9 cellular contexts compared by ENCODE assay signal in genomic region chr11:104254347-104254746, GRCh38.
DNase-seq lines count a peak whose midpoint lies in the region; ATAC-seq and TF ChIP-seq lines count a peak whose summit lies in the region.
"Had no signal": no experiment of that assay in that cellular context is flagged by ENCODE, and none has a peak within 500 bp of the region (broad histone marks: within the 10 kb centered on the region; RNA-seq: fewer than 3 reads in every experiment).

No MANE protein-coding gene starts in this region.

- intact Hi-C loops in activated CD4-positive, alpha-beta T cell treated with anti-CD3 and anti-CD28 coated beads, Interleukin-2, amount 10 ng/mL, durations not matched to agents 24 days and 14 days (cut with micrococcal nuclease) = no loop called here
- intact Hi-C loops in left ventricle myocardium superior (cut with micrococcal nuclease) = no loop called here

- H3K27ac Mint-ChIP-seq in activated CD4-positive, alpha-beta T cell treated with anti-CD3 and anti-CD28 coated beads, Interleukin-2, amount 10 ng/mL, durations not matched to agents 24 days and 14 days = no peak overlapping the region
- H3K27ac Mint-ChIP-seq: activated naive CD4-positive, alpha-beta T cell treated with anti-CD3 and anti-CD28 coated beads, Interleukin-2, amount 50 U/mL, for 24 hours had no signal

- no peaks in the 10 kb centered on the region for H3K27me3 Mint-ChIP-seq in activated CD4-positive, alpha-beta T cell treated with anti-CD3 and anti-CD28 coated beads, Interleukin-2, amount 10 ng/mL, durations not matched to agents 24 days and 14 days

- ATAC-seq in GM21825 (IDR thresholded peaks at IDR 0.05; ENCODE audit: unreplicated experiment) (peak; percentile 82), left ventricle myocardium superior (peak; percentile 46), HG03469 (IDR thresholded peaks at IDR 0.05; ENCODE audit: unreplicated experiment) (no peak)

- H3K4me1 Mint-ChIP-seq in activated CD4-positive, alpha-beta T cell treated with anti-CD3 and anti-CD28 coated beads, Interleukin-2, amount 10 ng/mL, durations not matched to agents 24 days and 14 days = no peaks in the 10 kb centered on the region
- H3K4me1 Mint-ChIP-seq: activated naive CD4-positive, alpha-beta T cell treated with anti-CD3 and anti-CD28 coated beads, Interleukin-2, amount 50 U/mL, for 24 hours had no signal

- TF ChIP-seq CTCF in LNCAP (IDR thresholded peaks at IDR 0.05) (peak; percentile 46), VCaP (conservative IDR thresholded peaks at IDR 0.05) (peak; percentile 54)

- no peaks in the 10 kb centered on the region for H3K36me3 Mint-ChIP-seq in activated CD4-positive, alpha-beta T cell treated with anti-CD3 and anti-CD28 coated beads, Interleukin-2, amount 10 ng/mL, durations not matched to agents 24 days and 14 days (ENCODE audit: low read depth)
- H3K36me3 Mint-ChIP-seq: activated naive CD4-positive, alpha-beta T cell treated with anti-CD3 and anti-CD28 coated beads, Interleukin-2, amount 50 U/mL, for 24 hours had no signal

- DNase-seq in activated CD4-positive, alpha-beta T cell treated with anti-CD3 and anti-CD28 coated beads, Interleukin-2, amount 10 ng/mL, durations not matched to agents 24 days and 14 days = peak; percentile 70
- no peak for DNase-seq in activated CD4-positive, alpha-beta T cell treated with anti-CD3 and anti-CD28 coated beads, Interleukin-2, amount 50 U/mL, for 4 hours
- DNase-seq in left ventricle myocardium superior (peak; percentile 29), caudate nucleus (lab: John Stamatoyannopoulos, UW) (no peak)

- H3K9me3 Mint-ChIP-seq in activated CD4-positive, alpha-beta T cell treated with anti-CD3 and anti-CD28 coated beads, Interleukin-2, amount 10 ng/mL, durations not matched to agents 24 days and 14 days = no peaks in the 10 kb centered on the region
- H3K9me3 Mint-ChIP-seq: activated naive CD4-positive, alpha-beta T cell treated with anti-CD3 and anti-CD28 coated beads, Interleukin-2, amount 50 U/mL, for 24 hours had no signal

- no peak overlapping the region for H3K4me3 Mint-ChIP-seq in activated CD4-positive, alpha-beta T cell treated with anti-CD3 and anti-CD28 coated beads, Interleukin-2, amount 10 ng/mL, durations not matched to agents 24 days and 14 days
- H3K4me3 Mint-ChIP-seq: activated naive CD4-positive, alpha-beta T cell treated with anti-CD3 and anti-CD28 coated beads, Interleukin-2, amount 50 U/mL, for 24 hours had no signal

- H3K27ac ChIP-seq in VCaP (no peak overlapping the region), caudate nucleus (ENCODE audit: low read depth, low read length) (no peak overlapping the region)

Comparison
In these comparisons a context has a peak if more than half of its experiments do, and no peak if none do; other contexts are left out.
1. DNase-seq: peak in activated CD4-positive, alpha-beta T cell treated with anti-CD3 and anti-CD28 coated beads, Interleukin-2, amount 10 ng/mL, durations not matched to agents 24 days and 14 days (single experiment) and left ventricle myocardium superior (single experiment); none in activated CD4-positive, alpha-beta T cell treated with anti-CD3 and anti-CD28 coated beads, Interleukin-2, amount 50 U/mL, for 4 hours (0 of 2) and caudate nucleus (0 of 61).